Comparison of ENCODE assay signal across 18 cellular contexts in the genomic region with DNA sequence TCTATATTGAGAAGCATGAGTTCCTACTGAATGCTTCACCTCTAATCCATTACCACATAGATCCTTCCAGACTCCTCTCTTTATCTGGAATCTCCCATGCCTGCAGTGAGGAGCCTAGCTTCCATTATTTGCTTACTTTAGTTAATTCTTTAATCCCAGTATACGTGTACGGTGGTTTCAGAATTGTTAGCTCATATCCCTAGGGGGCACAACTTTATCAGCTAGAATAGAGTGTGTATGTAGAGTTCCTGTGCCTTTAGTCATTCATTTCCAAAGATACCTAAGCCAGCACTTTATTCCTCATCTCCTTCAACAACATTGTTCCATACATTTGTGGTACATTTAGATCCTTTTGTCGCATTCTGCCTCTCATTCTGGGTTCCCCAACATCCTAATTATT.
A peak's percentile ranks its signal among the peaks of the same experiment; 100 is the strongest.
DNase-seq lines count a peak whose midpoint lies in the region; ATAC-seq, FAIRE-seq and TF ChIP-seq lines count a peak whose summit lies in the region.
"Had no signal": no experiment of that assay in that cellular context is flagged by ENCODE, and none has a peak within 500 bp of the region (broad histone marks: within the 10 kb centered on the region; RNA-seq: fewer than 3 reads in every experiment).

No MANE protein-coding gene starts in this region.

- TF ChIP-seq CTCF in MCF 10A (IDR thresholded peaks at IDR 0.05; ENCODE audit: unreplicated experiment): peak; percentile 30
- TF ChIP-seq CTCF in breast epithelium (IDR thresholded peaks at IDR 0.05): no peak
- no peak for TF ChIP-seq CTCF in esophagus muscularis mucosa (IDR thresholded peaks at IDR 0.05)

- no peaks in the 10 kb centered on the region for H3K36me3 Mint-ChIP-seq in MCF 10A (ENCODE audit: insufficient read depth, unreplicated experiment)

- H3K4me1 ChIP-seq in breast epithelium (no peaks in the 10 kb centered on the region), esophagus muscularis mucosa (no peaks in the 10 kb centered on the region), small intestine (ENCODE audit: control insufficient read depth in 2 of 2, insufficient read depth in 1 of 2, low read depth in 1 of 2, low read length in 1 of 2) (no peaks in the 10 kb centered on the region)
- H3K4me1 ChIP-seq: parathyroid adenoma had no signal

- no peak for TF ChIP-seq EP300 in esophagus muscularis mucosa (IDR thresholded peaks at IDR 0.05)

- H3K4me3 ChIP-seq in breast epithelium (no peak overlapping the region), esophagus muscularis mucosa (no peak overlapping the region), small intestine (ENCODE audit: low read depth in 1 of 2, low read length in 2 of 2) (no peak overlapping the region)
- H3K4me3 ChIP-seq: SK-N-MC had no signal

- H3K9me3 Mint-ChIP-seq in MCF 10A (ENCODE audit: unreplicated experiment): no peaks in the 10 kb centered on the region
- H3K9me3 Mint-ChIP-seq: activated B cell treated with CpG ODN at 0.5 μM for 24 hours had no signal

- no peak overlapping the region for H3K27ac Mint-ChIP-seq in MCF 10A (ENCODE audit: low read depth, unreplicated experiment)
- H3K27ac Mint-ChIP-seq: activated B cell treated with CpG ODN at 0.5 μM for 24 hours; effector memory CD8-positive, alpha-beta T cell had no signal

- no peak overlapping the region for H3K4me3 Mint-ChIP-seq in MCF 10A (ENCODE audit: unreplicated experiment)
- H3K4me3 Mint-ChIP-seq: activated B cell treated with CpG ODN at 0.5 μM for 24 hours; effector memory CD8-positive, alpha-beta T cell had no signal

- no peak for ATAC-seq in HG03520 (IDR thresholded peaks at IDR 0.05; ENCODE audit: unreplicated experiment)
- ATAC-seq: effector memory CD8-positive, alpha-beta T cell had no signal

- intact Hi-C loops in MCF 10A (cut with micrococcal nuclease): no loop called here
- intact Hi-C loops in breast epithelium (cut with DNase I; ENCODE audit: low total_unique reads): no loop called here
- intact Hi-C loops in esophagus muscularis mucosa (cut with DNase I): no loop called here

- POLR2A ChIA-PET in MCF 10A (lab: Yijun Ruan, JAX): no interaction called here

- H3K36me3 ChIP-seq in breast epithelium (no peaks in the 10 kb centered on the region), esophagus muscularis mucosa (no peaks in the 10 kb centered on the region), small intestine (ENCODE audit: control insufficient read depth in 2 of 2, insufficient read depth in 2 of 2, low read length in 2 of 2) (no peaks in the 10 kb centered on the region)

- BruUV-seq in MCF 10A (replicated peaks; lab: Mats Ljungman, UMichigan): no TSS peak

- no peaks in the 10 kb centered on the region for H3K4me1 Mint-ChIP-seq in MCF 10A (ENCODE audit: insufficient read depth, unreplicated experiment)
- H3K4me1 Mint-ChIP-seq: activated B cell treated with CpG ODN at 0.5 μM for 24 hours had no signal

- no peak for FAIRE-seq in small intestine (lab: Jason Lieb, UNC)

- TF ChIP-seq POLR2A in breast epithelium (IDR thresholded peaks at IDR 0.05): no peak
- no peak for TF ChIP-seq POLR2A in esophagus muscularis mucosa (IDR thresholded peaks at IDR 0.05; ENCODE audit: low read depth)

- H3K27me3 Mint-ChIP-seq in MCF 10A (ENCODE audit: insufficient read depth, unreplicated experiment): peaks cover 46% of the 10 kb centered on the region
- H3K27me3 Mint-ChIP-seq: activated B cell treated with CpG ODN at 0.5 μM for 24 hours; effector memory CD8-positive, alpha-beta T cell had no signal

- DNase-seq in MCF 10A (ENCODE audit: unreplicated experiment): peak; percentile 7
- no peak for DNase-seq in breast epithelium (ENCODE audit: low spot score in 2 of 2)
- DNase-seq in RKO (ENCODE audit: low spot score): peak; percentile 19
- DNase-seq in esophagus muscularis mucosa (ENCODE audit: extremely low spot score): peak; percentile 50
- peak; percentile 4 for DNase-seq in small intestine
- DNase-seq in globus pallidus (ENCODE audit: low spot score): no peak
- DNase-seq in cortex of kidney (lab: John Stamatoyannopoulos, UW): no peak
- DNase-seq: activated B cell treated with CpG ODN at 0.5 μM for 24 hours; activated T-cell treated with anti-CD3 and anti-CD28 coated beads for 4 hours; DMS79 treated with DMSO at 0.1 percent for 48 hours; effector memory CD8-positive, alpha-beta T cell; GOT3; mesendoderm; NCI-H1436 treated with DMSO at 0.1 percent for 48 hours; NCI-H524 treated with DMSO at 0.1 percent for 48 hours had no signal

- no peaks in the 10 kb centered on the region for H3K9me3 ChIP-seq in breast epithelium
- H3K9me3 ChIP-seq in esophagus muscularis mucosa: no peaks in the 10 kb centered on the region
- H3K9me3 ChIP-seq in small intestine (ENCODE audit: control insufficient read depth, low read depth): no peaks in the 10 kb centered on the region

- no peaks in the 10 kb centered on the region for H3K27me3 ChIP-seq in breast epithelium
- peaks cover 0 to 4% (median 0%) of the 10 kb centered on the region in 4 donors for H3K27me3 ChIP-seq in esophagus muscularis mucosa
- no peaks in the 10 kb centered on the region for H3K27me3 ChIP-seq in small intestine (ENCODE audit: control insufficient read depth in 2 of 2, insufficient read depth in 2 of 2, low read length in 2 of 2)

- H3K27ac ChIP-seq in breast epithelium (no peak overlapping the region), esophagus muscularis mucosa (replicated peaks in 1 of 4) (no peak overlapping the region), small intestine (ENCODE audit: low read depth in 1 of 2, low read length in 1 of 2) (no peak overlapping the region)
- H3K27ac ChIP-seq: parathyroid adenoma, SK-N-MC had no signal

- 58% methylated on average over 3 of the region's 3 CpGs for WGBS in esophagus muscularis mucosa
- WGBS in small intestine, 3 donors: 42 to 56% (median 51%) methylated on average over 3 of the region's 3 CpGs

- CTCF ChIA-PET in MCF 10A (lab: Yijun Ruan, JAX): interaction anchor here (1.0 kb wide), 1 partner anchor 34 kb away, joined by 3 read pairs; no protein-coding TSS in a partner anchor

Comparison
In these comparisons a context has a peak if more than half of its experiments do, and no peak if none do; other contexts are left out.
1. DNase-seq: peak in MCF 10A (single experiment), RKO (single experiment), esophagus muscularis mucosa (single experiment) and small intestine (single experiment); none in breast epithelium (0 of 2), globus pallidus (single experiment) and cortex of kidney (single experiment).